14 cellular contexts compared by ENCODE assay signal in the genomic region with DNA sequence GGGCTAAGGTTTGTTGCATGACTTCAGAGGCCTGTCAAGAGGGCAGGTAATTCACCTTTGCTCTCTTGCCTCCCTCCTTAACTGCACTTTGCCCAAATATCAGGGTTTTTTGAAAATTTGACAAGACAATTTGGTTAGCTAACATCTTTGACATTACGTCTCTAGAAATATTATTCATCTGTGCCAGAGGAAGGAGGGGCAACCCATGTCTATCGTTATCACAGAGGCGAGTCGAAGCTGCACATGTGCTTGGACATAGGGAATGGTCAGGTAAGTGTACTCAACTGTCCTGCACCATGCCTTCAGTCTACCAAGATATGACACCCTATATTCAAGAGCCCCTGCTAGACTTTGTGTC. TPM values are rescaled to one million over a fixed set of nuclear protein-coding genes. Genes with fewer than 3 reads are reported as not detected.
A peak's percentile ranks its signal among the peaks of the same experiment; 100 is the strongest.
DNase-seq lines count a peak whose midpoint lies in the region; ATAC-seq, FAIRE-seq and TF ChIP-seq lines count a peak whose summit lies in the region.
"Had no signal": no experiment of that assay in that cellular context is flagged by ENCODE, and none has a peak within 500 bp of the region (broad histone marks: within the 10 kb centered on the region; RNA-seq: fewer than 3 reads in every experiment).

No MANE protein-coding gene starts in this region.

- peaks cover 28% of the 10 kb centered on the region for H3K4me1 ChIP-seq in CD4-positive, CD25-positive, alpha-beta regulatory T cell (ENCODE audit: control insufficient read depth, insufficient read depth, low read length, poor library complexity, severe bottlenecking)
- H3K4me1 ChIP-seq in OCI-LY3 (ENCODE audit: low read length) (peaks cover 22% of the 10 kb centered on the region), osteoblast (ENCODE audit: insufficient read depth, low read length) (peaks cover 35% of the 10 kb centered on the region)

- peaks cover 29% of the 10 kb centered on the region for H3K36me3 ChIP-seq in CD4-positive, CD25-positive, alpha-beta regulatory T cell (ENCODE audit: control insufficient read depth, insufficient read depth, low read length)
- H3K36me3 ChIP-seq in OCI-LY3 (replicated peaks; ENCODE audit: low read depth, low read length): peaks cover 20% of the 10 kb centered on the region
- H3K36me3 ChIP-seq in osteoblast (ENCODE audit: insufficient read depth, low read length): peaks cover 28% of the 10 kb centered on the region

- intact Hi-C loops in dendritic cell treated with granulocyte-macrophage colony-stimulating factor and Interleukin-4, amounts not matched to agents 40 ng/mL and 50 ng/mL, for 4 days (cut with micrococcal nuclease): loop anchor here (2.0 to 5.0 kb wide), 2 partner anchors 48 to 222 kb away; partner anchors contain the start of gene TMEM9B

- H3K79me2 ChIP-seq in OCI-LY3 (ENCODE audit: low read length) (peaks cover 7% of the 10 kb centered on the region; the same call in 1 of the 2 replicates), osteoblast (ENCODE audit: insufficient read depth, low read length) (peaks cover 17% of the 10 kb centered on the region)

- peak overlapping the region; percentile 82 to 91 (median 88) for H3K4me3 Mint-ChIP-seq in CD4-positive, CD25-positive, alpha-beta regulatory T cell
- H3K4me3 Mint-ChIP-seq in dendritic cell treated with granulocyte-macrophage colony-stimulating factor and Interleukin-4, amounts not matched to agents 40 ng/mL and 50 ng/mL, for 4 days: no peak overlapping the region

- FAIRE-seq in GM12892 (lab: Jason Lieb, UNC): no peak

- TF ChIP-seq CTCF in OCI-LY3 (IDR thresholded peaks at IDR 0.05; ENCODE audit: low read depth, low read length) (peak; percentile 7; the same call in 1 of the 2 replicates), osteoblast (IDR thresholded peaks at IDR 0.05; ENCODE audit: extremely low read depth, low read depth, low read length) (no peak)

- H3K9me3 Mint-ChIP-seq in CD4-positive, CD25-positive, alpha-beta regulatory T cell: no peaks in the 10 kb centered on the region
- H3K9me3 Mint-ChIP-seq in dendritic cell treated with granulocyte-macrophage colony-stimulating factor and Interleukin-4, amounts not matched to agents 40 ng/mL and 50 ng/mL, for 4 days: no peaks in the 10 kb centered on the region
- H3K9me3 Mint-ChIP-seq: activated T-cell treated with anti-CD3 and anti-CD28 coated beads, Interleukin-2, amount 50 U/mL, for 4 hours had no signal

- H4K20me1 ChIP-seq in OCI-LY3 (ENCODE audit: insufficient read depth, low read length) (no peaks in the 10 kb centered on the region), osteoblast (ENCODE audit: insufficient read depth, low read length) (no peaks in the 10 kb centered on the region)

- H3K4me3 ChIP-seq in CD4-positive, CD25-positive, alpha-beta regulatory T cell (ENCODE audit: low read depth, low read length): peak overlapping the region; percentile 80
- H3K4me3 ChIP-seq in OCI-LY3 (ENCODE audit: low read length) (no peak overlapping the region), osteoblast (ENCODE audit: insufficient read depth, low read length) (no peak overlapping the region)
- H3K4me3 ChIP-seq: MG63 had no signal

- peaks cover 2% of the 10 kb centered on the region for H3K36me3 Mint-ChIP-seq in CD4-positive, CD25-positive, alpha-beta regulatory T cell
- H3K36me3 Mint-ChIP-seq in dendritic cell treated with granulocyte-macrophage colony-stimulating factor and Interleukin-4, amounts not matched to agents 40 ng/mL and 50 ng/mL, for 4 days (ENCODE audit: low read depth): peaks cover 52% of the 10 kb centered on the region

- no peak overlapping the region for H2AFZ ChIP-seq in OCI-LY3 (ENCODE audit: low read depth, low read length)
- no peak overlapping the region for H2AFZ ChIP-seq in osteoblast (ENCODE audit: low read length)

- H3K27me3 ChIP-seq in CD4-positive, CD25-positive, alpha-beta regulatory T cell (ENCODE audit: control insufficient read depth, insufficient read depth, low read length): no peaks in the 10 kb centered on the region
- H3K27me3 ChIP-seq in OCI-LY3 (ENCODE audit: low read depth, low read length): 0 out of 2 replicates have a peak, but pooled peaks cover 4% of the 10 kb centered on the region
- H3K27me3 ChIP-seq in osteoblast (ENCODE audit: insufficient read depth, low read length): no peaks in the 10 kb centered on the region
- H3K27me3 ChIP-seq: MG63 had no signal

- H3K4me2 ChIP-seq in OCI-LY3 (ENCODE audit: low read length) (no peak overlapping the region), osteoblast (ENCODE audit: insufficient read depth, low read length) (peak overlapping the region; percentile 56)

- peak overlapping the region; percentile 79 for H3K27ac ChIP-seq in CD4-positive, CD25-positive, alpha-beta regulatory T cell (ENCODE audit: insufficient read depth, low read length, poor library complexity, severe bottlenecking)
- H3K27ac ChIP-seq in OCI-LY3 (ENCODE audit: low read length) (no peak overlapping the region), osteoblast (ENCODE audit: low read depth, low read length) (no peak overlapping the region)

- ATAC-seq in CD4-positive, CD25-positive, alpha-beta regulatory T cell (ENCODE audit: low read depth in 2 of 2): no peak
- no peak for ATAC-seq in GM21717 (IDR thresholded peaks at IDR 0.05; ENCODE audit: unreplicated experiment)
- ATAC-seq in HG03039 (IDR thresholded peaks at IDR 0.05; ENCODE audit: unreplicated experiment): no peak

- TF ChIP-seq POLR2A in GM12892 (IDR thresholded peaks at IDR 0.05; ENCODE audit: low read depth, low read length): no peak

- H3K27ac Mint-ChIP-seq in CD4-positive, CD25-positive, alpha-beta regulatory T cell: peak overlapping the region; percentile 92 to 96 (median 94)
- H3K27ac Mint-ChIP-seq in dendritic cell treated with granulocyte-macrophage colony-stimulating factor and Interleukin-4, amounts not matched to agents 40 ng/mL and 50 ng/mL, for 4 days: peak overlapping the region; percentile 76

- no peaks in the 10 kb centered on the region for H3K9me3 ChIP-seq in CD4-positive, CD25-positive, alpha-beta regulatory T cell (ENCODE audit: control insufficient read depth in 2 of 2, low read length in 2 of 2)
- H3K9me3 ChIP-seq in OCI-LY3 (ENCODE audit: insufficient read depth, low read length) (no peaks in the 10 kb centered on the region), osteoblast (ENCODE audit: low read depth, low read length) (no peaks in the 10 kb centered on the region)
- H3K9me3 ChIP-seq: MG63 had no signal

- peaks cover 14 to 39% (median 22%) of the 10 kb centered on the region in 4 donors for H3K4me1 Mint-ChIP-seq in CD4-positive, CD25-positive, alpha-beta regulatory T cell
- H3K4me1 Mint-ChIP-seq in dendritic cell treated with granulocyte-macrophage colony-stimulating factor and Interleukin-4, amounts not matched to agents 40 ng/mL and 50 ng/mL, for 4 days (ENCODE audit: low read depth): peaks cover 28% of the 10 kb centered on the region

- no peaks in the 10 kb centered on the region for H3K27me3 Mint-ChIP-seq in CD4-positive, CD25-positive, alpha-beta regulatory T cell
- H3K27me3 Mint-ChIP-seq in dendritic cell treated with granulocyte-macrophage colony-stimulating factor and Interleukin-4, amounts not matched to agents 40 ng/mL and 50 ng/mL, for 4 days: peaks cover 7% of the 10 kb centered on the region

- no peak for DNase-seq in CD4-positive, CD25-positive, alpha-beta regulatory T cell
- DNase-seq in osteoblast (ENCODE audit: insufficient read length, low spot score, missing footprints) (no peak), DMS114 treated with DMSO at 0.1 percent for 48 hours (lab: John Stamatoyannopoulos, UW; ENCODE audit: unreplicated experiment) (no peak), GM12892 (ENCODE audit: insufficient read length) (no peak)
- DNase-seq: MG63, NCI-H524 treated with DMSO at 0.1 percent for 48 hours had no signal

- no peak overlapping the region for H3K9ac ChIP-seq in OCI-LY3 (ENCODE audit: low read length)

RNA-seq across cellular contexts. Expression of gene AKIP1, which starts 3.7 kb away (rescaled TPM):
- 15.9 TPM for total RNA-seq in CD4-positive, CD25-positive, alpha-beta regulatory T cell
- 10 to 100 TPM; 31.0 to 43.7 (median 34.6) TPM for polyA plus RNA-seq in CD4-positive, CD25-positive, alpha-beta regulatory T cell
- 39.1 and 43.6 TPM in 2 replicates for total RNA-seq in osteoblast
- polyA plus RNA-seq in GM12892 (2012; ENCODE audit: missing spikeins): 25.9 TPM

RNA-seq across cellular contexts. Expression of gene C11orf16, which starts 18.1 kb away (rescaled TPM):
- not detected for total RNA-seq in CD4-positive, CD25-positive, alpha-beta regulatory T cell
- under 1 TPM in 1 of 4 donors, not detected in 3; 0.09 TPM for polyA plus RNA-seq in CD4-positive, CD25-positive, alpha-beta regulatory T cell
- total RNA-seq in osteoblast: 0.29 TPM in 1 of 2 replicates, not detected in the other
- not detected for polyA plus RNA-seq in GM12892 (2012; ENCODE audit: missing spikeins)
- total RNA-seq: activated T-cell treated with anti-CD3 and anti-CD28 coated beads, Interleukin-2, amount 50 U/mL, for 4 hours; dermis blood vessel endothelial cell; T-helper 1 cell treated with Interleukin-12 subunit alpha and Interleukin-12 subunit beta and Interleukin-4 antibody, amounts not matched to agents 30 ng/mL and 1 ng/mL, for 36 hours had no signal

RNA-seq across cellular contexts. Expression of gene ASCL3, which starts 28.2 kb away (rescaled TPM):
- not detected for total RNA-seq in CD4-positive, CD25-positive, alpha-beta regulatory T cell
- polyA plus RNA-seq in CD4-positive, CD25-positive, alpha-beta regulatory T cell: not detected
- not detected in 2 replicates for total RNA-seq in osteoblast
- polyA plus RNA-seq in GM12892 (2012; ENCODE audit: missing spikeins): not detected
- total RNA-seq: activated T-cell treated with anti-CD3 and anti-CD28 coated beads, Interleukin-2, amount 50 U/mL, for 4 hours; dermis blood vessel endothelial cell; T-helper 1 cell treated with Interleukin-12 subunit alpha and Interleukin-12 subunit beta and Interleukin-4 antibody, amounts not matched to agents 30 ng/mL and 1 ng/mL, for 36 hours; temporal lobe had no signal

RNA-seq across cellular contexts. Expression of gene TMEM9B, which starts 49.6 kb away (rescaled TPM):
- 38.7 TPM for total RNA-seq in CD4-positive, CD25-positive, alpha-beta regulatory T cell
- polyA plus RNA-seq in CD4-positive, CD25-positive, alpha-beta regulatory T cell: 100 to 1,000 TPM; 105 to 147 (median 120) TPM
- 32.6 and 40.1 TPM in 2 replicates for total RNA-seq in osteoblast
- 29.7 TPM for polyA plus RNA-seq in GM12892 (2012; ENCODE audit: missing spikeins)
